ENCODE assay signal across 21 cellular contexts in the genomic region with DNA sequence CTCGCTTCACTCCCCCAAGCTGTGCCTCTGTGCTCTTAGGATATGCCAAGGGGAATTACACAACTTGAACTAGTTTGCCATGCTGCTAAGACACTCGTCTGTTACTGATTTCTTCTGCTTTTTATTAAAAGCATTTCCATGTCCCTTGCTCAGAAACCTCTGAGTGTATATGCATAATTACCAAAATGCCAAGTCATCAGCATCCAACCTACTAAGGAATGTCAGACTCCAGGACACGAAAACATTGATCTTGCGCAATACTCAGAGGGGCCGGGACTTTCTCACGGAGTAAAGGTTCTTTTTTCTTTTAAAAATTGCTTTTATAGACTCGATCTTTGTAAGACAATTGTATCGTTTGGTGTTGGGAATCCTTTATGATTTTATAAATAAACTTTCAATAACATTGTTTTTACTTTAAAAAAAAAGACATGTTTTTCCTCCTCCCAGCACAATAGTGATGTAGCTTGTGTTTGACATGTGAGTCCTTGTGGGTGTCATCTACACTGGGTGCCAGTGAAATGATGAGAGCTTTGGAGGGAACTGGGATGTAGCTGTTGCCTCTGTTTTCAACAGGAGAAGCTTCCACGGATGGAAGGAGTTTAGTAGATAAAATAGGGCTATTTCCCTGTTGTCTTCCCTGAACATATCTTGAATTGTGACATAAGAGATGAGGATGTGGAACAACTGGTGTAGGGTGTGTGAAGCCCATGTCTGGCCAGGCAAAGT. TPM values are rescaled to one million over a fixed set of nuclear protein-coding genes. Genes with fewer than 3 reads are reported as not detected.
DNase-seq lines count a peak whose midpoint lies in the region; ATAC-seq, FAIRE-seq and TF ChIP-seq lines count a peak whose summit lies in the region.
"Had no signal": no experiment of that assay in that cellular context is flagged by ENCODE, and none has a peak within 500 bp of the region (broad histone marks: within the 10 kb centered on the region; RNA-seq: fewer than 3 reads in every experiment).

No MANE protein-coding gene starts in this region.

- H3K27me3 ChIP-seq in IMR-90 (ENCODE audit: control insufficient read depth, insufficient read depth, low read length) = no peaks in the 10 kb centered on the region
- no peaks in the 10 kb centered on the region for H3K27me3 ChIP-seq in mesendoderm (ENCODE audit: insufficient read depth, low read length, poor library complexity)
- H3K27me3 ChIP-seq: BLaER1 treated with 17β-estradiol and CSF1 and Interleukin-3, amounts not matched to agents 10 nM and 100 nM had no signal

- TF ChIP-seq CTCF in AG10803 (conservative IDR thresholded peaks at IDR 0.05; ENCODE audit: low read length) = no peak
- no peak for TF ChIP-seq CTCF in IMR-90 (conservative IDR thresholded peaks at IDR 0.05; ENCODE audit: low read depth, low read length)

- 50% methylated on average over 1 of the region's 9 CpGs; no CpG with 5 or more reads in 1 of the 2 experiments for WGBS in IMR-90 (ENCODE audit: extremely low coverage in 2 of 2, insufficient read length in 1 of 2), 2 experiments
- WGBS in mesendoderm (ENCODE audit: extremely low coverage, insufficient coverage, low lambda C conversion rate) = no CpG with 5 or more reads among the region's 9 CpGs

- H2AK5ac ChIP-seq in IMR-90 (ENCODE audit: low read depth, low read length) = 0 out of 2 replicates have a peak overlapping the region, but pooled peaks have one; percentile 20
- H2AK5ac ChIP-seq in mesendoderm (ENCODE audit: low read length) = no peak overlapping the region

- peaks cover 10% of the 10 kb centered on the region; the same call in 1 of the 2 replicates for H3K9me1 ChIP-seq in IMR-90 (ENCODE audit: insufficient read depth, low read length)

- intact Hi-C loops in IMR-90 (cut with micrococcal nuclease) = no loop called here

- ATAC-seq in IMR-90 (ENCODE audit: low read depth) = peak; percentile 34; the same call in 1 of the 2 replicates
- ATAC-seq: activated naive CD8-positive, alpha-beta T cell treated with anti-CD3 and anti-CD28 coated beads, Interleukin-2, amount 50 U/mL, for 24 hours; naive thymus-derived CD4-positive, alpha-beta T cell had no signal

- peak overlapping the region; percentile 39 for H4K91ac ChIP-seq in IMR-90 (ENCODE audit: insufficient read depth, low read depth, low read length)

- H4K20me1 ChIP-seq in IMR-90 (ENCODE audit: insufficient read depth, low read length) = no peaks in the 10 kb centered on the region
- H4K20me1 ChIP-seq: BLaER1 treated with 17β-estradiol and CSF1 and Interleukin-3, amounts not matched to agents 10 nM and 100 nM had no signal

- no peak for FAIRE-seq in RCC 7860 (lab: Jason Lieb, UNC)

- H3K4ac ChIP-seq in IMR-90 (ENCODE audit: low read depth, low read length) (peak overlapping the region; percentile 75), mesendoderm (ENCODE audit: low read depth, low read length) (no peak overlapping the region)

- H3K4me1 ChIP-seq in IMR-90 (ENCODE audit: control insufficient read depth, insufficient read depth, low read length) = peaks cover 10% of the 10 kb centered on the region; the same call in 1 of the 2 replicates
- H3K4me1 ChIP-seq in mesendoderm (ENCODE audit: control insufficient read depth, low read depth, low read length) = peaks cover 6% of the 10 kb centered on the region
- H3K4me1 ChIP-seq: BLaER1 treated with 17β-estradiol and CSF1 and Interleukin-3, amounts not matched to agents 10 nM and 100 nM had no signal

- H2AFZ ChIP-seq in IMR-90 (replicated peaks; ENCODE audit: low read length, poor library complexity) = peak overlapping the region; percentile 53

- H2BK20ac ChIP-seq in IMR-90 (ENCODE audit: low read depth, low read length) = peak overlapping the region; percentile 76

- in situ Hi-C loops in IMR-90 (cut with MboI; ENCODE audit: low sequenced_read_pairs) = no loop called here

- peak overlapping the region; percentile 37 for H3K14ac ChIP-seq in IMR-90 (replicated peaks; ENCODE audit: low read depth, low read length)

- H3K23ac ChIP-seq in IMR-90 (ENCODE audit: low read depth, low read length) (no peak overlapping the region), mesendoderm (ENCODE audit: low read length) (no peak overlapping the region)

- H3K9ac ChIP-seq in IMR-90 (ENCODE audit: low read depth, low read length) = no peak overlapping the region
- H3K9ac ChIP-seq in mesendoderm (ENCODE audit: low read length) = no peak overlapping the region
- H3K9ac ChIP-seq: BLaER1 treated with 17β-estradiol and CSF1 and Interleukin-3, amounts not matched to agents 10 nM and 100 nM had no signal

- H4K5ac ChIP-seq in IMR-90 (ENCODE audit: low read depth, low read length) = peak overlapping the region; percentile 47; the same call in 1 of the 2 replicates
- no peak overlapping the region for H4K5ac ChIP-seq in mesendoderm (ENCODE audit: low read length)

- H3K4me3 ChIP-seq in AG10803 (ENCODE audit: low read length) = no peak overlapping the region
- H3K4me3 ChIP-seq in IMR-90 (ENCODE audit: insufficient read depth, low read depth, low read length) = no peak overlapping the region
- no peak overlapping the region for H3K4me3 ChIP-seq in mesendoderm (ENCODE audit: low read length)
- H3K4me3 ChIP-seq: BLaER1 treated with 17β-estradiol and CSF1 and Interleukin-3, amounts not matched to agents 10 nM and 100 nM; lung; spleen; thoracic aorta had no signal

- dilution Hi-C loops in IMR-90 (cut with HindIII; ENCODE audit: low sequenced_read_pairs, unreplicated experiment) = no loop called here

- no peak overlapping the region for H2AK9ac ChIP-seq in IMR-90 (replicated peaks; ENCODE audit: low read depth, low read length, poor library complexity)

- H3K36me3 ChIP-seq in IMR-90 (ENCODE audit: control insufficient read depth, insufficient read depth, low read length) = no peaks in the 10 kb centered on the region
- no peaks in the 10 kb centered on the region for H3K36me3 ChIP-seq in mesendoderm (ENCODE audit: control insufficient read depth, insufficient read depth, low read length)
- H3K36me3 ChIP-seq: BLaER1 treated with 17β-estradiol and CSF1 and Interleukin-3, amounts not matched to agents 10 nM and 100 nM; spleen; thoracic aorta had no signal

- H4K8ac ChIP-seq in IMR-90 (ENCODE audit: low read depth in 2 of 2, low read length in 2 of 2) = 0 out of 4 replicates have a peak overlapping the region, but pooled peaks of 1 of the 2 experiments have one; percentile 25
- no peak overlapping the region for H4K8ac ChIP-seq in mesendoderm (ENCODE audit: low read depth, low read length)

- TF ChIP-seq RAD21 in IMR-90 (IDR thresholded peaks at IDR 0.05; ENCODE audit: low read length) = no peak

- H3K18ac ChIP-seq in IMR-90 (ENCODE audit: low read depth, low read length) = peak overlapping the region; percentile 76
- H3K18ac ChIP-seq in mesendoderm (ENCODE audit: low read length) = no peak overlapping the region

- H3K4me2 ChIP-seq in IMR-90 (ENCODE audit: low read depth, low read length) = peak overlapping the region; percentile 25; the same call in 1 of the 2 replicates
- no peak overlapping the region for H3K4me2 ChIP-seq in mesendoderm (ENCODE audit: low read length)
- H3K4me2 ChIP-seq: BLaER1 treated with 17β-estradiol and CSF1 and Interleukin-3, amounts not matched to agents 10 nM and 100 nM had no signal

- DNase-seq in AG10803 (ENCODE audit: low read depth) (peak; percentile 93), IMR-90 (peak; percentile 42), dedifferentiated amniotic fluid mesenchymal stem cell (ENCODE audit: extremely low spot score) (peak; percentile 86), mesendoderm (peak; percentile 37), nucleus accumbens (lab: John Stamatoyannopoulos, UW) (no peak), NCI-H187 (lab: John Stamatoyannopoulos, UW) (no peak), RCC 7860 (ENCODE audit: low spot score) (no peak)
- DNase-seq in stimulated activated CD4-positive, alpha-beta T cell treated with anti-CD3 and anti-CD28 coated beads, Interleukin-4, amount 100 ng/mL, for 4 hours = no peak
- DNase-seq: activated B cell treated with CpG ODN at 0.5 μM for 24 hours; activated naive CD8-positive, alpha-beta T cell treated with anti-CD3 and anti-CD28 coated beads, Interleukin-2, amount 50 U/mL, for 24 hours; cerebellar nuclear complex; DMS 273 treated with DMSO at 0.1 percent for 48 hours; HCEC 1CT; naive thymus-derived CD4-positive, alpha-beta T cell; NCI-H187 treated with DMSO at 0.1 percent for 48 hours; NCI-H345; spleen had no signal

- POLR2A ChIA-PET in IMR-90 (lab: Charles Lee; ENCODE audit: unreplicated experiment) = no interaction called here

- CTCF ChIA-PET in IMR-90 (lab: Yijun Ruan, JAX) = no interaction called here

- no peaks in the 10 kb centered on the region for H3K79me2 ChIP-seq in mesendoderm (ENCODE audit: control insufficient read depth, insufficient read depth, low read length)

- H2BK120ac ChIP-seq in IMR-90 (ENCODE audit: low read depth, low read length) = peak overlapping the region; percentile 40; the same call in 1 of the 2 replicates
- no peak overlapping the region for H2BK120ac ChIP-seq in mesendoderm (ENCODE audit: low read depth, low read length)

- BruUV-seq in IMR-90 (replicated peaks; lab: Mats Ljungman, UMichigan) = no TSS peak

- H3K27ac ChIP-seq in IMR-90 (ENCODE audit: insufficient read depth, low read length) (no peak overlapping the region), mesendoderm (ENCODE audit: low read depth, low read length) (no peak overlapping the region)
- H3K27ac ChIP-seq: BLaER1 treated with 17β-estradiol and CSF1 and Interleukin-3, amounts not matched to agents 10 nM and 100 nM; spleen; thoracic aorta had no signal

- no peak for TF ChIP-seq POLR2A in IMR-90 (IDR thresholded peaks at IDR 0.05; ENCODE audit: low read depth, low read length)

- no peak overlapping the region for H2BK15ac ChIP-seq in IMR-90 (ENCODE audit: low read depth, low read length)
- H2BK15ac ChIP-seq in mesendoderm (replicated peaks; ENCODE audit: low read depth) = no peak overlapping the region

- H3K9me3 ChIP-seq in IMR-90 (ENCODE audit: control insufficient read depth, insufficient read depth, low read length) = no peaks in the 10 kb centered on the region
- H3K9me3 ChIP-seq: BLaER1 treated with 17β-estradiol and CSF1 and Interleukin-3, amounts not matched to agents 10 nM and 100 nM; spleen; thoracic aorta had no signal

- H3K79me1 ChIP-seq in IMR-90 (ENCODE audit: low read depth in 1 of 2, low read length in 2 of 2) = no peaks in the 10 kb centered on the region
- H3K79me1 ChIP-seq in mesendoderm (ENCODE audit: low read length) = no peaks in the 10 kb centered on the region

- H3K56ac ChIP-seq in IMR-90 (ENCODE audit: extremely low read depth, insufficient read depth, low read length) (no peak overlapping the region), mesendoderm (ENCODE audit: low read length) (no peak overlapping the region)

- H2BK5ac ChIP-seq in IMR-90 (ENCODE audit: low read depth, low read length, poor library complexity, severe bottlenecking) = no peak overlapping the region
- H2BK5ac ChIP-seq in mesendoderm (ENCODE audit: low read length) = no peak overlapping the region

RNA-seq across cellular contexts. Expression of gene CNNM1, which starts 43.6 kb away (rescaled TPM):
- total RNA-seq in IMR-90 (2012; rRNA removed) = 0.18 and 0.28 TPM in 2 replicates
- 0.32 and 0.39 TPM in 2 replicates for polyA plus RNA-seq in IMR-90 (2012; rRNA removed)
- 0.09 and 0.22 TPM in 2 replicates for polyA plus RNA-seq in IMR-90 (2012; cell fraction: cytosol; rRNA removed)
- polyA plus RNA-seq in IMR-90 (2012; cell fraction: nucleus; rRNA removed; ENCODE audit: low replicate concordance) = 0.25 and 0.44 TPM in 2 replicates
- polyA plus RNA-seq in mesendoderm (2013, experiment 1 of 2) = 0.14 TPM
- 0.15 TPM for polyA plus RNA-seq in mesendoderm (2013, experiment 2 of 2)
- total RNA-seq: activated B cell treated with CpG ODN at 0.5 μM for 24 hours, HT-29 had no signal

RNA-seq across cellular contexts. Expression of gene GOT1, which starts 57.7 kb away (rescaled TPM):
- 38.6 and 46.1 TPM in 2 replicates for total RNA-seq in IMR-90 (2012; rRNA removed)
- polyA plus RNA-seq in IMR-90 (2012; rRNA removed) = 29.2 and 29.4 TPM in 2 replicates
- 11.5 and 14.4 TPM in 2 replicates for polyA plus RNA-seq in IMR-90 (2012; cell fraction: cytosol; rRNA removed)
- polyA plus RNA-seq in IMR-90 (2012; cell fraction: nucleus; rRNA removed; ENCODE audit: low replicate concordance) = 9.2 and 22.7 TPM in 2 replicates
- polyA plus RNA-seq in mesendoderm (2013, experiment 1 of 2) = 39.0 TPM
- 41.3 TPM for polyA plus RNA-seq in mesendoderm (2013, experiment 2 of 2)

Comparison
In these comparisons a context has a peak if more than half of its experiments do, and no peak if none do; other contexts are left out.
1. DNase-seq: peak in AG10803 (single experiment), IMR-90 (single experiment), dedifferentiated amniotic fluid mesenchymal stem cell (single experiment) and mesendoderm (single experiment); none in stimulated activated CD4-positive, alpha-beta T cell treated with anti-CD3 and anti-CD28 coated beads, Interleukin-4, amount 100 ng/mL, for 4 hours (0 of 2), nucleus accumbens (0 of 56), NCI-H187 (0 of 2) and RCC 7860 (single experiment).